ENCODE assay signal across 2 cellular contexts in genomic region chr7:127532736-127533135, GRCh38.
TF ChIP-seq lines count a peak whose summit lies in the region.

No MANE protein-coding gene starts in this region.

TF ChIP-seq in HepG2, 621 proteins besides CTCF, POLR2A, EP300 and RAD21:
- no peak for TF ChIP-seq TBL1XR1 (IDR thresholded peaks at IDR 0.05; ENCODE audit: borderline replicate concordance, low read length, partially characterized antibody)
- TF ChIP-seq KMT2A (CRISPR knock-in tag; IDR thresholded peaks at IDR 0.05), result no peak
- peak; percentile 51 for TF ChIP-seq HNRNPK (IDR thresholded peaks at IDR 0.05; ENCODE audit: low read depth, low read length, poor library complexity, severe bottlenecking)
- TF ChIP-seq ZSCAN25 (CRISPR knock-in tag; IDR thresholded peaks at IDR 0.05), result no peak
- no peak for TF ChIP-seq MTF1 (CRISPR knock-in tag; IDR thresholded peaks at IDR 0.05)

TF ChIP-seq in SK-N-SH treated with all-trans-retinoic acid at 6 μM for 48 hours, 23 proteins besides CTCF, POLR2A, EP300 and RAD21 (continued from another document):
- TF ChIP-seq TCF4 (CRISPR knock-in tag; IDR thresholded peaks at IDR 0.05; ENCODE audit: borderline replicate concordance) (0 out of 2 replicates have a peak, but pooled peaks have one; percentile 12), CSDC2 (CRISPR knock-in tag; IDR thresholded peaks at IDR 0.05) (peak; percentile 56; the same call in 1 of the 2 replicates), GLIS3 (CRISPR knock-in tag; IDR thresholded peaks at IDR 0.05) (no peak)
